Comparison of ENCODE assay signal across 27 cellular contexts in genomic region chr13:113634279-113635047, GRCh38. TPM values are rescaled to one million over a fixed set of nuclear protein-coding genes. Genes with fewer than 3 reads are reported as not detected.
DNase-seq lines count a peak whose midpoint lies in the region; ATAC-seq, FAIRE-seq and TF ChIP-seq lines count a peak whose summit lies in the region.
"Had no signal": no experiment of that assay in that cellular context is flagged by ENCODE, and none has a peak within 500 bp of the region (broad histone marks: within the 10 kb centered on the region; RNA-seq: fewer than 3 reads in every experiment).

No MANE protein-coding gene starts in this region.

- H3K36me3 Mint-ChIP-seq in activated naive CD4-positive, alpha-beta T cell treated with anti-CD3 and anti-CD28 coated beads, Interleukin-2, amount 50 U/mL, for 72 hours: peaks cover 34 to 53% of the 10 kb centered on the region in 2 donors
- peaks cover 79% of the 10 kb centered on the region for H3K36me3 Mint-ChIP-seq in activated CD4-positive, alpha-beta memory T cell treated with anti-CD3 and anti-CD28 coated beads, Interleukin-2, amount 10 ng/mL, durations not matched to agents 7 days and 5 days (ENCODE audit: low read depth)

- no peak overlapping the region for H3K4me3 Mint-ChIP-seq in activated CD4-positive, alpha-beta memory T cell treated with anti-CD3 and anti-CD28 coated beads, Interleukin-2, amount 10 ng/mL, durations not matched to agents 7 days and 5 days
- H3K4me3 Mint-ChIP-seq: natural killer cell treated with Interleukin-12 subunit alpha and Interleukin-12 subunit beta and Interleukin-15 and Interleukin-18, amount 100 ng/mL, for 72 hours; T-helper 17 cell had no signal

- no peak for ATAC-seq in Right ventricle myocardium superior (ENCODE audit: poor library complexity)
- no peak for ATAC-seq in activated naive CD4-positive, alpha-beta T cell treated with anti-CD3 and anti-CD28 coated beads, Interleukin-2, amount 50 U/mL, for 72 hours
- ATAC-seq in right lobe of liver: no peak
- no peak for ATAC-seq in mucosa of descending colon
- ATAC-seq: T-helper 17 cell had no signal

- intact Hi-C loops in left ventricle myocardium inferior (cut with micrococcal nuclease) (no loop called here), Right ventricle myocardium superior (cut with DNase I) (no loop called here), right lobe of liver (cut with DNase I) (no loop called here), mucosa of descending colon (cut with DNase I, micrococcal nuclease) (no loop called here)

- H3K4me1 ChIP-seq in left ventricle myocardium inferior (no peaks in the 10 kb centered on the region), right lobe of liver (no peaks in the 10 kb centered on the region), mucosa of descending colon (ENCODE audit: low read depth) (no peaks in the 10 kb centered on the region)
- H3K4me1 ChIP-seq: adrenal gland; BLaER1 treated with 17β-estradiol and CSF1 and Interleukin-3, amounts not matched to agents 10 nM and 100 nM; upper lobe of left lung had no signal

- H3K4me3 ChIP-seq in left ventricle myocardium inferior (no peak overlapping the region), right lobe of liver (no peak overlapping the region), mucosa of descending colon (no peak overlapping the region)
- H3K4me3 ChIP-seq: adrenal gland; BLaER1 treated with 17β-estradiol and CSF1 and Interleukin-3, amounts not matched to agents 10 nM and 100 nM; ovary; smooth muscle cell; upper lobe of left lung had no signal

- no peak for TF ChIP-seq POLR2A in right lobe of liver (IDR thresholded peaks at IDR 0.05)

- no peak overlapping the region for H3K27ac ChIP-seq in left ventricle myocardium inferior (replicated peaks)
- no peak overlapping the region for H3K27ac ChIP-seq in right lobe of liver
- H3K27ac ChIP-seq: adrenal gland; BLaER1 treated with 17β-estradiol and CSF1 and Interleukin-3, amounts not matched to agents 10 nM and 100 nM; brain microvascular endothelial cell; ovary; upper lobe of left lung had no signal

- CTCF ChIA-PET in activated CD4-positive, alpha-beta memory T cell treated with anti-CD3 and anti-CD28 coated beads, Interleukin-2, amount 10 ng/mL, durations not matched to agents 7 days and 5 days (lab: Charles Lee): no interaction called here

- H3K27me3 ChIP-seq in left ventricle myocardium inferior (ENCODE audit: low read depth) (no peaks in the 10 kb centered on the region), right lobe of liver (no peaks in the 10 kb centered on the region)
- H3K27me3 ChIP-seq: adrenal gland; BLaER1 treated with 17β-estradiol and CSF1 and Interleukin-3, amounts not matched to agents 10 nM and 100 nM; brain microvascular endothelial cell; ovary; upper lobe of left lung had no signal

- H3K27ac Mint-ChIP-seq in activated naive CD4-positive, alpha-beta T cell treated with anti-CD3 and anti-CD28 coated beads, Interleukin-2, amount 50 U/mL, for 72 hours: peak overlapping the region; percentile 39 to 94
- H3K27ac Mint-ChIP-seq in activated CD4-positive, alpha-beta memory T cell treated with anti-CD3 and anti-CD28 coated beads, Interleukin-2, amount 10 ng/mL, durations not matched to agents 7 days and 5 days: no peak overlapping the region
- H3K27ac Mint-ChIP-seq: natural killer cell treated with Interleukin-12 subunit alpha and Interleukin-12 subunit beta and Interleukin-15 and Interleukin-18, amount 100 ng/mL, for 72 hours; T-helper 17 cell had no signal

- TF ChIP-seq CTCF in left ventricle myocardium inferior (IDR thresholded peaks at IDR 0.05; ENCODE audit: borderline replicate concordance): no peak
- no peak for TF ChIP-seq CTCF in right lobe of liver (IDR thresholded peaks at IDR 0.05)
- TF ChIP-seq CTCF in mucosa of descending colon (IDR thresholded peaks at IDR 0.05): no peak

- peaks cover 83% of the 10 kb centered on the region for H3K36me3 ChIP-seq in left ventricle myocardium inferior
- H3K36me3 ChIP-seq in right lobe of liver: peaks cover 0 to 52% (median 14%) of the 10 kb centered on the region in 4 donors
- peaks cover 13% of the 10 kb centered on the region for H3K36me3 ChIP-seq in mucosa of descending colon (ENCODE audit: low read depth)
- H3K36me3 ChIP-seq: ovary had no signal

- FAIRE-seq in urothelium cell line (lab: Jason Lieb, UNC): peak; percentile 88
- FAIRE-seq: islet of Langerhans had no signal

- no peaks in the 10 kb centered on the region for H3K9me3 Mint-ChIP-seq in activated naive CD4-positive, alpha-beta T cell treated with anti-CD3 and anti-CD28 coated beads, Interleukin-2, amount 50 U/mL, for 72 hours
- no peaks in the 10 kb centered on the region for H3K9me3 Mint-ChIP-seq in activated CD4-positive, alpha-beta memory T cell treated with anti-CD3 and anti-CD28 coated beads, Interleukin-2, amount 10 ng/mL, durations not matched to agents 7 days and 5 days
- H3K9me3 Mint-ChIP-seq: natural killer cell treated with Interleukin-12 subunit alpha and Interleukin-12 subunit beta and Interleukin-15 and Interleukin-18, amount 100 ng/mL, for 72 hours had no signal

- no peaks in the 10 kb centered on the region for H3K27me3 Mint-ChIP-seq in activated CD4-positive, alpha-beta memory T cell treated with anti-CD3 and anti-CD28 coated beads, Interleukin-2, amount 10 ng/mL, durations not matched to agents 7 days and 5 days
- H3K27me3 Mint-ChIP-seq: natural killer cell treated with Interleukin-12 subunit alpha and Interleukin-12 subunit beta and Interleukin-15 and Interleukin-18, amount 100 ng/mL, for 72 hours; T-helper 17 cell had no signal

- H3K9me3 ChIP-seq in left ventricle myocardium inferior (replicated peaks) (no peaks in the 10 kb centered on the region), right lobe of liver (no peaks in the 10 kb centered on the region), mucosa of descending colon (no peaks in the 10 kb centered on the region)
- H3K9me3 ChIP-seq: adrenal gland; BLaER1 treated with 17β-estradiol and CSF1 and Interleukin-3, amounts not matched to agents 10 nM and 100 nM; ovary; upper lobe of left lung had no signal

- WGBS in right lobe of liver (ENCODE audit: insufficient coverage, low coverage, low lambda C conversion rate, missing lambda C conversion rate): 86% methylated on average over 14 of the region's 16 CpGs

- H3K4me1 Mint-ChIP-seq in activated CD4-positive, alpha-beta memory T cell treated with anti-CD3 and anti-CD28 coated beads, Interleukin-2, amount 10 ng/mL, durations not matched to agents 7 days and 5 days: peaks cover 2% of the 10 kb centered on the region

- POLR2A ChIA-PET in activated CD4-positive, alpha-beta memory T cell treated with anti-CD3 and anti-CD28 coated beads, Interleukin-2, amount 10 ng/mL, durations not matched to agents 7 days and 5 days (lab: Charles Lee): no interaction called here

- DNase-seq in left ventricle myocardium inferior (peak; percentile 0), Right ventricle myocardium superior (no peak), right lobe of liver (peak in 2 of 3 donors; percentile 4 to 16), urothelium cell line (ENCODE audit: low spot score) (no peak), mucosa of descending colon (no peak)
- DNase-seq in activated naive CD4-positive, alpha-beta T cell treated with anti-CD3 and anti-CD28 coated beads, Interleukin-2, amount 50 U/mL, for 72 hours (ENCODE audit: low spot score in 2 of 2): no peak
- DNase-seq in activated CD4-positive, alpha-beta memory T cell treated with anti-CD3 and anti-CD28 coated beads, Interleukin-2, amount 10 ng/mL, durations not matched to agents 7 days and 5 days: no peak
- DNase-seq: activated CD4-positive, alpha-beta T cell treated with anti-CD3 and anti-CD28 coated beads for 4 hours; adrenal gland; brain microvascular endothelial cell; midbrain; NCI-H1436 treated with DMSO at 0.1 percent for 48 hours; NCI-H2107; NCI-H446 treated with DMSO at 0.1 percent for 48 hours; stimulated activated CD4-positive, alpha-beta T cell treated with anti-CD3 and anti-CD28 coated beads, Interleukin-2, amount 100 ng/mL, for 24 hours; T-helper 17 cell; upper lobe of left lung had no signal

RNA-seq across cellular contexts. Expression of gene ATP4B, which starts 23.5 kb away (rescaled TPM):
- total RNA-seq in left ventricle myocardium inferior (not detected), Right ventricle myocardium superior (not detected), right lobe of liver (not detected), mucosa of descending colon (under 1 TPM in 1 of 3 donors, not detected in 2; 0.19 TPM)
- not detected for total RNA-seq in activated naive CD4-positive, alpha-beta T cell treated with anti-CD3 and anti-CD28 coated beads, Interleukin-2, amount 50 U/mL, for 72 hours
- not detected for total RNA-seq in activated CD4-positive, alpha-beta memory T cell treated with anti-CD3 and anti-CD28 coated beads, Interleukin-2, amount 10 ng/mL, durations not matched to agents 7 days and 5 days
- total RNA-seq: adrenal gland; liver; natural killer cell treated with Interleukin-12 subunit alpha and Interleukin-12 subunit beta and Interleukin-15 and Interleukin-18, amount 100 ng/mL, for 72 hours; renal cortical epithelial cell; RPMI7951; SK-MEL-5; smooth muscle cell; T-helper 17 cell; upper lobe of left lung had no signal

RNA-seq across cellular contexts. Expression of gene GRK1, which starts 32.6 kb away (rescaled TPM):
- total RNA-seq in left ventricle myocardium inferior (0.85 TPM), Right ventricle myocardium superior (0.13 TPM), right lobe of liver (not detected), mucosa of descending colon (under 1 TPM; 0.09 to 0.19 (median 0.09) TPM)
- total RNA-seq in activated naive CD4-positive, alpha-beta T cell treated with anti-CD3 and anti-CD28 coated beads, Interleukin-2, amount 50 U/mL, for 72 hours: under 1 TPM in 1 of 2 donors, not detected in 1; 0.23 TPM
- total RNA-seq in activated CD4-positive, alpha-beta memory T cell treated with anti-CD3 and anti-CD28 coated beads, Interleukin-2, amount 10 ng/mL, durations not matched to agents 7 days and 5 days: not detected
- total RNA-seq: glomerular endothelial cell, renal cortical epithelial cell, RPMI7951, SK-MEL-5, smooth muscle cell had no signal

RNA-seq across cellular contexts. Expression of gene TFDP1, which starts 49.9 kb away (rescaled TPM):
- total RNA-seq in left ventricle myocardium inferior (48.7 TPM), Right ventricle myocardium superior (42.1 TPM), right lobe of liver (10 to 100 TPM; 21.7 to 26.9 (median 25.1) TPM), mucosa of descending colon (10 to 100 TPM; 52.7 to 66.4 (median 54.3) TPM)
- total RNA-seq in activated naive CD4-positive, alpha-beta T cell treated with anti-CD3 and anti-CD28 coated beads, Interleukin-2, amount 50 U/mL, for 72 hours: 100 to 1,000 TPM in 1 of 2 donors, 10 to 100 TPM in 1; 95.1 to 173 TPM
- total RNA-seq in activated CD4-positive, alpha-beta memory T cell treated with anti-CD3 and anti-CD28 coated beads, Interleukin-2, amount 10 ng/mL, durations not matched to agents 7 days and 5 days: 100 to 1,000 TPM; 128 to 130 TPM

Comparison
In these comparisons a context has a peak if more than half of its experiments do, and no peak if none do; other contexts are left out.
1. DNase-seq: peak in left ventricle myocardium inferior (single experiment) and right lobe of liver (2 of 3); none in Right ventricle myocardium superior (single experiment), activated naive CD4-positive, alpha-beta T cell treated with anti-CD3 and anti-CD28 coated beads, Interleukin-2, amount 50 U/mL, for 72 hours (0 of 2), urothelium cell line (single experiment), mucosa of descending colon (0 of 3) and activated CD4-positive, alpha-beta memory T cell treated with anti-CD3 and anti-CD28 coated beads, Interleukin-2, amount 10 ng/mL, durations not matched to agents 7 days and 5 days (single experiment).